In the genomic region with DNA sequence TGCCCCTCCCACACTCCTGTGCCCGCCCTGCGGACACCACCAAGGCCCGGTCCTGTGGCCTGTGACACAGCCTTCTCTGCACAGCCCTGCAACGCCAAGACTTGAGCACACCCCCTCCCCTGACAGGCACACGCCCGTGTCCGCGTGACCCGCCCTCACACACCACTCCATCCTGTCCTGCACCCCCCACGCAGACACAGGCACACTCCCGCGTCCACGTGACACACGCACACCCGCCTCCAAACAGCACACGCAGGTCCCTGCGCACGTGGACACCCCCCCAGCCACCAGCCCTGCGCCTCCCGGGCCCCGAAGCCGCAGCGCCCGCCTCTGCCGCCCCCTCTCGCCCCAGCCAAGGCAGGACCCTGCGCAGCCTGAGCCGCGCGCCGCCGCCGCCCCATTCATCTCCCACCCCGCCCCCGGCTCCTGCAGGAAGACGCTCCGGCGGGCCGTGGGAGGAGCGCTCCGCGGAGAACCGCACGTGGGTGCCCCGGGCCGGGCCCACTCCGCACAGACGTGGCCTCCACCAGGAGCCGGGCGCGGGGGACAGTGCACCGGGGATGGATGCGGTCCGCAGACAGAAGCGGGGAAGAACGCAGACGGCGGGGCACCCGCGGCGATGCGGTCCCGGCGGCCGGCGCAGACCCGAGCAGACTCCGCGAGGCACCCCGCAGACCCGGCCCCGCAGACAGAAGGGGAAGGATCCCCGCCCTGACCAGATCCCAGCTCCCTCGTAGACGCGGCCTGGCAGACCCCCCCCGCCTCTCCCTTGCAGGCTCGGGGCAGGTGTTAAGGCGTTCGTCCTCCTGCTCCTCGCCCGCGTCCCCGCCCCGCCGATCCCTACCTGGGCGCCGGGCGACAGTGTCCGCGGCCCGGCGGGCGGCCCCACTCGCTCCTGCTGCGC, we compare ENCODE assay signal across 8 cellular contexts. TPM values are rescaled to one million over a fixed set of nuclear protein-coding genes. Genes with fewer than 3 reads are reported as not detected.
DNase-seq lines count a peak whose midpoint lies in the region; ATAC-seq and TF ChIP-seq lines count a peak whose summit lies in the region.

No MANE protein-coding gene starts in this region.

- peak overlapping the region; percentile 94 for H3K27ac ChIP-seq in stomach smooth muscle (ENCODE audit: low read length)

- no peak overlapping the region for H3K27ac Mint-ChIP-seq in neural crest cell (ENCODE audit: unreplicated experiment)

- H3K4me1 Mint-ChIP-seq in neural crest cell: peaks cover 34% of the 10 kb centered on the region

- H3K4me3 ChIP-seq in fibroblast of villous mesenchyme (ENCODE audit: low read depth, low read length) (peak overlapping the region; percentile 61), stomach smooth muscle (ENCODE audit: low read length in 2 of 2) (peak overlapping the region; percentile 60 to 75)

- peaks cover 25% of the 10 kb centered on the region for H3K27me3 Mint-ChIP-seq in neural crest cell (ENCODE audit: low read depth)

- ATAC-seq in HG03139 (IDR thresholded peaks at IDR 0.05; ENCODE audit: unreplicated experiment): peak; percentile 13

- H3K27me3 ChIP-seq in stomach smooth muscle (ENCODE audit: control insufficient read depth in 1 of 2, insufficient read depth in 2 of 2, low read length in 2 of 2): no peaks in the 10 kb centered on the region

- peak; percentile 54 to 56 for DNase-seq in NCI-H524 (lab: John Stamatoyannopoulos, UW)
- no peak for DNase-seq in NCI-H524 treated with DMSO at 0.1 percent for 48 hours (lab: John Stamatoyannopoulos, UW)
- DNase-seq in RKO (ENCODE audit: low spot score): peak; percentile 62
- peak; percentile 65 for DNase-seq in activated T-helper 9 cell treated with anti-CD3 and anti-CD28 coated beads, Interleukin-2, amount 50 U/mL, for 16 hours (ENCODE audit: low read depth)
- DNase-seq in fibroblast of villous mesenchyme (ENCODE audit: low read depth): peak; percentile 67
- DNase-seq in neural crest cell (ENCODE audit: low read depth, low spot score): peak; percentile 48

- no peaks in the 10 kb centered on the region for H3K9me3 ChIP-seq in stomach smooth muscle (ENCODE audit: control insufficient read depth in 2 of 2, low read length in 2 of 2)

- TF ChIP-seq CTCF in fibroblast of villous mesenchyme (IDR thresholded peaks at IDR 0.05; ENCODE audit: insufficient read depth, low read depth, low read length) (no peak), neural crest cell (conservative IDR thresholded peaks at IDR 0.05) (peak; percentile 19)

- no peaks in the 10 kb centered on the region for H3K36me3 ChIP-seq in stomach smooth muscle (ENCODE audit: control insufficient read depth in 2 of 2, insufficient read depth in 2 of 2, low read length in 2 of 2)

- no peaks in the 10 kb centered on the region for H3K36me3 Mint-ChIP-seq in neural crest cell (ENCODE audit: low read depth)

- H3K9ac ChIP-seq in stomach smooth muscle (ENCODE audit: low read length in 2 of 2): peak overlapping the region in 1 of 2 donors; percentile 15

- H3K9me3 Mint-ChIP-seq in neural crest cell: no peaks in the 10 kb centered on the region

- H3K4me1 ChIP-seq in stomach smooth muscle (ENCODE audit: control insufficient read depth, insufficient read depth, low read length): peaks cover 69% of the 10 kb centered on the region

- peak overlapping the region; percentile 87 for H3K4me3 Mint-ChIP-seq in neural crest cell

RNA-seq across cellular contexts. Expression of gene CAMKK1, which starts 0.5 kb away (rescaled TPM):
- 2.2 and 3.9 TPM in 2 replicates for total RNA-seq in fibroblast of villous mesenchyme
- total RNA-seq in neural crest cell: 4.0 and 4.5 TPM in 2 replicates

RNA-seq across cellular contexts. Expression of gene P2RX1, which starts 23.9 kb away (rescaled TPM):
- total RNA-seq in fibroblast of villous mesenchyme (1.3 and 2.3 TPM in 2 replicates), neural crest cell (not detected in 2 replicates)

RNA-seq across cellular contexts. Expression of gene NCBP3, which starts 46.3 kb away (rescaled TPM):
- total RNA-seq in fibroblast of villous mesenchyme (17.7 and 26.3 TPM in 2 replicates), neural crest cell (61.5 and 65.6 TPM in 2 replicates)
